ENCODE assay signal across 10 cellular contexts in genomic region chr5:177327539-177328522, GRCh38. TPM values are rescaled to one million over a fixed set of nuclear protein-coding genes. Genes with fewer than 3 reads are reported as not detected.
DNase-seq lines count a peak whose midpoint lies in the region; ATAC-seq and TF ChIP-seq lines count a peak whose summit lies in the region.
"Had no signal": no experiment of that assay in that cellular context is flagged by ENCODE, and none has a peak within 500 bp of the region (broad histone marks: within the 10 kb centered on the region; RNA-seq: fewer than 3 reads in every experiment).

No MANE protein-coding gene starts in this region.

- ATAC-seq in T-helper 17 cell = peak; percentile 28
- ATAC-seq in GM18502 (IDR thresholded peaks at IDR 0.05; ENCODE audit: poor library complexity, unreplicated experiment) = no peak
- ATAC-seq in GM18873 (IDR thresholded peaks at IDR 0.05; ENCODE audit: low FRiP score, unreplicated experiment) = no peak
- ATAC-seq: HCT116 had no signal

- POLR2A ChIA-PET in CD8-positive, alpha-beta memory T cell (lab: Charles Lee) = no interaction called here

- H3K9me3 ChIP-seq in CD8-positive, alpha-beta memory T cell (ENCODE audit: low read length) = no peaks in the 10 kb centered on the region
- no peaks in the 10 kb centered on the region for H3K9me3 ChIP-seq in T-helper 17 cell (ENCODE audit: control insufficient read depth, low read length, poor library complexity, severe bottlenecking)
- no peaks in the 10 kb centered on the region for H3K9me3 ChIP-seq in parathyroid adenoma (ENCODE audit: control insufficient read depth, low read length)
- H3K9me3 ChIP-seq: SJSA1 had no signal

- H3K9me3 Mint-ChIP-seq in CD8-positive, alpha-beta memory T cell = no peaks in the 10 kb centered on the region

- H2AFZ ChIP-seq in parathyroid adenoma = no peak overlapping the region

- no peak overlapping the region for H3K4me2 ChIP-seq in parathyroid adenoma (ENCODE audit: low read length)

- no peak overlapping the region for H3K4me3 ChIP-seq in CD8-positive, alpha-beta memory T cell (ENCODE audit: low read length)
- H3K4me3 ChIP-seq in fibroblast of mammary gland (ENCODE audit: control insufficient read depth, low read depth, low read length) (no peak overlapping the region), parathyroid adenoma (ENCODE audit: low read depth, low read length) (no peak overlapping the region)
- H3K4me3 ChIP-seq: SJSA1 had no signal

- peaks cover 6% of the 10 kb centered on the region for H3K79me2 ChIP-seq in parathyroid adenoma

- no peaks in the 10 kb centered on the region for H3K27me3 ChIP-seq in CD8-positive, alpha-beta memory T cell (ENCODE audit: insufficient read depth, low read length, poor library complexity, severe bottlenecking)
- no peaks in the 10 kb centered on the region for H3K27me3 ChIP-seq in parathyroid adenoma (ENCODE audit: control insufficient read depth, insufficient read depth, low read length)
- H3K27me3 ChIP-seq: SJSA1 had no signal

- H3K4me3 Mint-ChIP-seq in CD8-positive, alpha-beta memory T cell = peak overlapping the region; percentile 18 to 73 (median 62)
- peak overlapping the region; percentile 56 for H3K4me3 Mint-ChIP-seq in T-helper 17 cell

- H3K27ac Mint-ChIP-seq in CD8-positive, alpha-beta memory T cell = peak overlapping the region; percentile 63 to 96 (median 82)
- no peak overlapping the region for H3K27ac Mint-ChIP-seq in T-helper 17 cell

- peaks cover 9% of the 10 kb centered on the region for H3K36me3 ChIP-seq in CD8-positive, alpha-beta memory T cell (ENCODE audit: insufficient read depth, low read length)
- H3K36me3 ChIP-seq in parathyroid adenoma (ENCODE audit: control insufficient read depth, insufficient read depth, low read length) = no peaks in the 10 kb centered on the region

- TF ChIP-seq CTCF in fibroblast of mammary gland (conservative IDR thresholded peaks at IDR 0.05; ENCODE audit: control insufficient read depth, insufficient read depth, low read depth, low read length) (peak; percentile 11), parathyroid adenoma (IDR thresholded peaks at IDR 0.05) (no peak)

- CTCF ChIA-PET in CD8-positive, alpha-beta memory T cell (lab: Charles Lee) = interaction anchor here (0.7 to 2.4 kb wide), 9 partner anchors 10 to 173 kb away, joined by 3 to 7 read pairs (median 4); partner anchors contain the start of gene RGS14

- H3K27ac ChIP-seq in CD8-positive, alpha-beta memory T cell (ENCODE audit: low read depth, low read length) = no peak overlapping the region
- H3K27ac ChIP-seq in parathyroid adenoma = peak overlapping the region; percentile 47
- H3K27ac ChIP-seq: SJSA1 had no signal

- peak in 2 of 5 donors; percentile 20 to 25 for DNase-seq in CD8-positive, alpha-beta memory T cell
- DNase-seq in T-helper 17 cell (no peak), fibroblast of mammary gland (ENCODE audit: low read depth) (peak; percentile 83), NCI-H2227 treated with DMSO at 0.1 percent for 48 hours (lab: John Stamatoyannopoulos, UW) (no peak), epidermal melanocyte (ENCODE audit: insufficient read length, low spot score) (no peak)

- H3K4me1 ChIP-seq in CD8-positive, alpha-beta memory T cell (ENCODE audit: insufficient read depth, low read length) = peaks cover 7% of the 10 kb centered on the region
- no peaks in the 10 kb centered on the region for H3K4me1 ChIP-seq in parathyroid adenoma

- H3K4me1 Mint-ChIP-seq in CD8-positive, alpha-beta memory T cell = peaks cover 12 to 19% (median 17%) of the 10 kb centered on the region in 3 donors
- peaks cover 6% of the 10 kb centered on the region for H3K4me1 Mint-ChIP-seq in T-helper 17 cell

- no peak overlapping the region for H3K9ac ChIP-seq in parathyroid adenoma

- peaks cover 0 to 49% (median 10%) of the 10 kb centered on the region in 3 donors for H3K36me3 Mint-ChIP-seq in CD8-positive, alpha-beta memory T cell
- peaks cover 5% of the 10 kb centered on the region for H3K36me3 Mint-ChIP-seq in T-helper 17 cell (ENCODE audit: low read depth)

- H3K27me3 Mint-ChIP-seq in CD8-positive, alpha-beta memory T cell = no peaks in the 10 kb centered on the region
- no peaks in the 10 kb centered on the region for H3K27me3 Mint-ChIP-seq in T-helper 17 cell

RNA-seq across cellular contexts. Expression of gene MXD3, which starts 16.1 kb away (rescaled TPM):
- total RNA-seq in CD8-positive, alpha-beta memory T cell = 10 to 100 TPM; 10.2 to 13.4 TPM
- polyA plus RNA-seq in CD8-positive, alpha-beta memory T cell = 0.79 TPM
- 10 to 100 TPM in 1 of 2 donors, 1 to 10 TPM in 1; 8.7 to 11.8 TPM for total RNA-seq in T-helper 17 cell

RNA-seq across cellular contexts. Expression of gene LMAN2, which starts 23.6 kb away (rescaled TPM):
- 100 to 1,000 TPM; 112 to 126 TPM for total RNA-seq in CD8-positive, alpha-beta memory T cell
- polyA plus RNA-seq in CD8-positive, alpha-beta memory T cell = 276 TPM
- total RNA-seq in T-helper 17 cell = 10 to 100 TPM; 75.5 to 89.8 TPM

RNA-seq across cellular contexts. Expression of gene PRELID1, which starts 24.2 kb away (rescaled TPM):
- total RNA-seq in CD8-positive, alpha-beta memory T cell = 100 to 1,000 TPM; 342 to 344 TPM
- 235 TPM for polyA plus RNA-seq in CD8-positive, alpha-beta memory T cell
- 10 to 100 TPM; 44.9 to 55.8 TPM for total RNA-seq in T-helper 17 cell

RNA-seq across cellular contexts. Expression of gene RAB24, which starts 24.3 kb away (rescaled TPM):
- total RNA-seq in CD8-positive, alpha-beta memory T cell = 10 to 100 TPM; 26.1 to 28.3 TPM
- polyA plus RNA-seq in CD8-positive, alpha-beta memory T cell = 22.9 TPM
- total RNA-seq in T-helper 17 cell = 10 to 100 TPM in 1 of 2 donors, 1 to 10 TPM in 1; 8.8 to 17.6 TPM

RNA-seq across cellular contexts. Expression of gene RGS14, which starts 29.9 kb away (rescaled TPM):
- total RNA-seq in CD8-positive, alpha-beta memory T cell = 10 to 100 TPM; 60.5 to 61.9 TPM
- polyA plus RNA-seq in CD8-positive, alpha-beta memory T cell = 83.5 TPM
- 100 to 1,000 TPM in 1 of 2 donors, 10 to 100 TPM in 1; 76.7 to 110 TPM for total RNA-seq in T-helper 17 cell

Comparison
In these comparisons a context has a peak if more than half of its experiments do, and no peak if none do; other contexts are left out.
1. RNA of gene PRELID1, which starts 24.2 kb away (total RNA-seq): 342 to 344 TPM in CD8-positive, alpha-beta memory T cell; 44.9 to 55.8 TPM in T-helper 17 cell; every median in the first group is over 4 times any median in the second.